ENCODE assay signal across 1 cellular context in the genomic region with DNA sequence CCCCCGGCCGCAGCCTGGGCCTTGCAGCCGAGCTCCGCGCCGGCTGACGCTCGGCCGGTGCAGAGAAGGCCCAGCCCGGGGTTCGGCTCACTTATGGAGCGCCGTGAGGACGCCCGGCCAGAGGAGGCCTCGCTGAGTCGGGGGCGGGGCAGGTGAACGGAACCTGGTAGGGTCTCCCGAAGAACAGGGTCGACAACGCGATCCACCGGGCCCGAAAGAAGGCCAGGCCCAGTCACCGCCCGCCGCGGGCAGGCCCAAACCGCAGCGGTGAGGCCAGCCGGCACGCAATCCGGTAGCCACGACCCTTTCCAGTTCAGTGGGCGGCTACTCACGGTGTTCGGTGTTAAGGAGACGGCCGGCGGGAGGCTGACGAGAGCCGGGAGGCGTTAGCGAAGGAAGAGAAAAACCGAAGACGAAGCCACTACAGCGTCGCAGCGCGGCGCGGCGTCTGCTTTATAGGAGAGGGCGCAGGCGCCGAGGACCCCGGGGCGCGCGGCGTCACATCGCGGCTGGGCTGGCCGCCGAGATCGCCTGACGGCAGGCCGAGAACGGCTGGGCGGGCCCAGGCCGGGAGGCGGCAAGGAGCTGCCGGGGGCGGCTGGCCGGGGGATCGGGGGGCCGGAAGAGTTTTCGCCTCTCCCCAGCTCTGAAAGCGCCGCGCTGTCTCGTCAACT.
TF ChIP-seq lines count a peak whose summit lies in the region.

SKP1 (minus strand) TSS at position 428 of the 674 bp plus-strand sequence. CDS start 2,928 bp downstream, outside the sequence.

TF ChIP-seq in HepG2, 621 proteins besides CTCF, POLR2A, EP300 and RAD21 (continued from another document and continues in another):
- TF ChIP-seq ZNF766 (CRISPR knock-in tag; IDR thresholded peaks at IDR 0.05; ENCODE audit: borderline replicate concordance) (0 out of 2 replicates have a peak, but pooled peaks have one; percentile 74), FLYWCH1 (CRISPR knock-in tag; IDR thresholded peaks at IDR 0.05) (peak; percentile 92; the same call in 1 of the 2 replicates), GPN1 (CRISPR knock-in tag; IDR thresholded peaks at IDR 0.05; ENCODE audit: borderline replicate concordance) (no peak), HNRNPK (IDR thresholded peaks at IDR 0.05; ENCODE audit: low read depth, low read length, poor library complexity, severe bottlenecking) (no peak), ZNF782 (CRISPR knock-in tag; IDR thresholded peaks at IDR 0.05; ENCODE audit: borderline replicate concordance) (peak; percentile 84; the same call in 1 of the 2 replicates), NR2F1 (CRISPR knock-in tag; IDR thresholded peaks at IDR 0.05) (no peak; a peak in 1 of 4 replicates), DNMT3B (CRISPR knock-in tag; conservative IDR thresholded peaks at IDR 0.05) (no peak), CBX1 (IDR thresholded peaks at IDR 0.05; ENCODE audit: low read depth) (peak; percentile 91), ZNF329 (CRISPR knock-in tag; IDR thresholded peaks at IDR 0.05; ENCODE audit: low read depth) (no peak), NONO (IDR thresholded peaks at IDR 0.05) (no peak), NONO (CRISPR knock-in tag; conservative IDR thresholded peaks at IDR 0.05) (peak; percentile 56; the same call in 1 of the 2 replicates), MXD4 (CRISPR knock-in tag; IDR thresholded peaks at IDR 0.05) (no peak; the same call in 1 of the 2 replicates), ELF3 (CRISPR knock-in tag; IDR thresholded peaks at IDR 0.05) (peak; percentile 49; the same call in 1 of the 2 replicates), ZNF512B (CRISPR knock-in tag; IDR thresholded peaks at IDR 0.05; ENCODE audit: borderline replicate concordance) (no peak), XBP1 (CRISPR knock-in tag; IDR thresholded peaks at IDR 0.05) (peak; percentile 85; the same call in 1 of the 2 replicates), RBAK (CRISPR knock-in tag; IDR thresholded peaks at IDR 0.05) (no peak), JUND (CRISPR knock-in tag; IDR thresholded peaks at IDR 0.05) (peak; percentile 46; the same call in 1 of the 2 replicates), ZNF703 (CRISPR knock-in tag; IDR thresholded peaks at IDR 0.05; ENCODE audit: borderline replicate concordance) (peak; percentile 67; the same call in 1 of the 2 replicates), SP1 (IDR thresholded peaks at IDR 0.05) (no peak), SP1 (CRISPR knock-in tag; IDR thresholded peaks at IDR 0.05) (no peak; the same call in 1 of the 2 replicates), ATF4 (CRISPR knock-in tag; IDR thresholded peaks at IDR 0.05) (no peak; a peak in 1 of 4 replicates), ATAD3A (CRISPR knock-in tag; IDR thresholded peaks at IDR 0.05) (no peak), ZBTB1 (CRISPR knock-in tag; IDR thresholded peaks at IDR 0.05; ENCODE audit: borderline replicate concordance) (0 out of 2 replicates have a peak, but pooled peaks have one; percentile 25), ZNF138 (CRISPR knock-in tag; IDR thresholded peaks at IDR 0.05; ENCODE audit: low read depth) (no peak), SAFB2 (CRISPR knock-in tag; IDR thresholded peaks at IDR 0.05; ENCODE audit: borderline replicate concordance, low read depth) (no peak; the same call in 1 of the 2 replicates), MATR3 (CRISPR knock-in tag; IDR thresholded peaks at IDR 0.05) (no peak), ZNF3 (CRISPR knock-in tag; IDR thresholded peaks at IDR 0.05) (no peak), ZNF660 (CRISPR knock-in tag; IDR thresholded peaks at IDR 0.05; ENCODE audit: borderline replicate concordance, low read depth) (0 out of 2 replicates have a peak, but pooled peaks have one; percentile 47), RARG (CRISPR knock-in tag; IDR thresholded peaks at IDR 0.05; ENCODE audit: low read depth) (peak; percentile 68; the same call in 1 of the 2 replicates), TBP (CRISPR knock-in tag; IDR thresholded peaks at IDR 0.05) (no peak), DPF2 (CRISPR knock-in tag; IDR thresholded peaks at IDR 0.05; ENCODE audit: borderline replicate concordance, low read depth) (no peak), ZNF550 (CRISPR knock-in tag; IDR thresholded peaks at IDR 0.05; ENCODE audit: borderline replicate concordance) (no peak; the same call in 1 of the 2 replicates), MYNN (CRISPR knock-in tag; IDR thresholded peaks at IDR 0.05; ENCODE audit: low read depth) (0 out of 2 replicates have a peak, but pooled peaks have one; percentile 55), RFX5 (IDR thresholded peaks at IDR 0.05; ENCODE audit: low read depth, low read length) (0 out of 2 replicates have a peak, but pooled peaks have one; percentile 22), ZNF768 (CRISPR knock-in tag; IDR thresholded peaks at IDR 0.05) (peak; percentile 64), ONECUT2 (CRISPR knock-in tag; IDR thresholded peaks at IDR 0.05) (no peak), HDAC1 (CRISPR knock-in tag; IDR thresholded peaks at IDR 0.05) (peak; percentile 96), ZBTB42 (CRISPR knock-in tag; IDR thresholded peaks at IDR 0.05) (peak; percentile 43; the same call in 1 of the 2 replicates), SRSF9 (IDR thresholded peaks at IDR 0.05; ENCODE audit: borderline replicate concordance, insufficient read depth, low read depth, low read length, poor library complexity, severe bottlenecking) (no peak), HNF4A (CRISPR knock-in tag; IDR thresholded peaks at IDR 0.05) (no peak; the same call in none of the 2 replicates), ZNF207 (IDR thresholded peaks at IDR 0.05; ENCODE audit: borderline replicate concordance) (no peak), HDAC2 (CRISPR knock-in tag; IDR thresholded peaks at IDR 0.05) (no peak; the same call in 1 of the 2 replicates), ETV5 (CRISPR knock-in tag; IDR thresholded peaks at IDR 0.05; ENCODE audit: borderline replicate concordance) (peak; percentile 40; the same call in 1 of the 2 replicates), ZNF354B (CRISPR knock-in tag; IDR thresholded peaks at IDR 0.05) (peak; percentile 97; the same call in 1 of the 2 replicates), RARA (CRISPR knock-in tag; IDR thresholded peaks at IDR 0.05) (no peak), HNRNPUL1 (IDR thresholded peaks at IDR 0.05; ENCODE audit: low read depth, low read length) (no peak), TCF7 (IDR thresholded peaks at IDR 0.05; ENCODE audit: low read depth) (no peak), ZNF251 (CRISPR knock-in tag; IDR thresholded peaks at IDR 0.05) (no peak), KDM2A (CRISPR knock-in tag; IDR thresholded peaks at IDR 0.05; ENCODE audit: borderline replicate concordance, low read depth) (peak; percentile 90; the same call in 1 of the 2 replicates), ZBTB21 (CRISPR knock-in tag; IDR thresholded peaks at IDR 0.05) (0 out of 2 replicates have a peak, but pooled peaks have one; percentile 52), NCOA1 (CRISPR knock-in tag; IDR thresholded peaks at IDR 0.05) (no peak), ZNF792 (CRISPR knock-in tag; IDR thresholded peaks at IDR 0.05) (no peak), ZNF841 (CRISPR knock-in tag; IDR thresholded peaks at IDR 0.05; ENCODE audit: borderline replicate concordance) (0 out of 2 replicates have a peak, but pooled peaks have one; percentile 78), KDM5B (CRISPR knock-in tag; IDR thresholded peaks at IDR 0.05; ENCODE audit: borderline replicate concordance) (peak; percentile 97), KMT2A (CRISPR knock-in tag; IDR thresholded peaks at IDR 0.05) (peak; percentile 96), KDM3A (CRISPR knock-in tag; IDR thresholded peaks at IDR 0.05; ENCODE audit: low read depth) (no peak)
- TF ChIP-seq, protein P1, sequence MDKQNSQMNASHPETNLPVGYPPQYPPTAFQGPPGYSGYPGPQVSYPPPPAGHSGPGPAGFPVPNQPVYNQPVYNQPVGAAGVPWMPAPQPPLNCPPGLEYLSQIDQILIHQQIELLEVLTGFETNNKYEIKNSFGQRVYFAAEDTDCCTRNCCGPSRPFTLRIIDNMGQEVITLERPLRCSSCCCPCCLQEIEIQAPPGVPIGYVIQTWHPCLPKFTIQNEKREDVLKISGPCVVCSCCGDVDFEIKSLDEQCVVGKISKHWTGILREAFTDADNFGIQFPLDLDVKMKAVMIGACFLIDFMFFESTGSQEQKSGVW (CRISPR knock-in tag; IDR thresholded peaks at IDR 0.05; ENCODE audit: borderline replicate concordance) = no peak
- TF ChIP-seq, protein P2, sequence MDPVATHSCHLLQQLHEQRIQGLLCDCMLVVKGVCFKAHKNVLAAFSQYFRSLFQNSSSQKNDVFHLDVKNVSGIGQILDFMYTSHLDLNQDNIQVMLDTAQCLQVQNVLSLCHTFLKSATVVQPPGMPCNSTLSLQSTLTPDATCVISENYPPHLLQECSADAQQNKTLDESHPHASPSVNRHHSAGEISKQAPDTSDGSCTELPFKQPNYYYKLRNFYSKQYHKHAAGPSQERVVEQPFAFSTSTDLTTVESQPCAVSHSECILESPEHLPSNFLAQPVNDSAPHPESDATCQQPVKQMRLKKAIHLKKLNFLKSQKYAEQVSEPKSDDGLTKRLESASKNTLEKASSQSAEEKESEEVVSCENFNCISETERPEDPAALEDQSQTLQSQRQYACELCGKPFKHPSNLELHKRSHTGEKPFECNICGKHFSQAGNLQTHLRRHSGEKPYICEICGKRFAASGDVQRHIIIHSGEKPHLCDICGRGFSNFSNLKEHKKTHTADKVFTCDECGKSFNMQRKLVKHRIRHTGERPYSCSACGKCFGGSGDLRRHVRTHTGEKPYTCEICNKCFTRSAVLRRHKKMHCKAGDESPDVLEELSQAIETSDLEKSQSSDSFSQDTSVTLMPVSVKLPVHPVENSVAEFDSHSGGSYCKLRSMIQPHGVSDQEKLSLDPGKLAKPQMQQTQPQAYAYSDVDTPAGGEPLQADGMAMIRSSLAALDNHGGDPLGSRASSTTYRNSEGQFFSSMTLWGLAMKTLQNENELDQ (CRISPR knock-in tag; IDR thresholded peaks at IDR 0.05; ENCODE audit: borderline replicate concordance) = no peak
- TF ChIP-seq, protein P3, sequence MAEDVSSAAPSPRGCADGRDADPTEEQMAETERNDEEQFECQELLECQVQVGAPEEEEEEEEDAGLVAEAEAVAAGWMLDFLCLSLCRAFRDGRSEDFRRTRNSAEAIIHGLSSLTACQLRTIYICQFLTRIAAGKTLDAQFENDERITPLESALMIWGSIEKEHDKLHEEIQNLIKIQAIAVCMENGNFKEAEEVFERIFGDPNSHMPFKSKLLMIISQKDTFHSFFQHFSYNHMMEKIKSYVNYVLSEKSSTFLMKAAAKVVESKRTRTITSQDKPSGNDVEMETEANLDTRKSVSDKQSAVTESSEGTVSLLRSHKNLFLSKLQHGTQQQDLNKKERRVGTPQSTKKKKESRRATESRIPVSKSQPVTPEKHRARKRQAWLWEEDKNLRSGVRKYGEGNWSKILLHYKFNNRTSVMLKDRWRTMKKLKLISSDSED (CRISPR knock-in tag; IDR thresholded peaks at IDR 0.05) = no peak
- TF ChIP-seq, protein P4, sequence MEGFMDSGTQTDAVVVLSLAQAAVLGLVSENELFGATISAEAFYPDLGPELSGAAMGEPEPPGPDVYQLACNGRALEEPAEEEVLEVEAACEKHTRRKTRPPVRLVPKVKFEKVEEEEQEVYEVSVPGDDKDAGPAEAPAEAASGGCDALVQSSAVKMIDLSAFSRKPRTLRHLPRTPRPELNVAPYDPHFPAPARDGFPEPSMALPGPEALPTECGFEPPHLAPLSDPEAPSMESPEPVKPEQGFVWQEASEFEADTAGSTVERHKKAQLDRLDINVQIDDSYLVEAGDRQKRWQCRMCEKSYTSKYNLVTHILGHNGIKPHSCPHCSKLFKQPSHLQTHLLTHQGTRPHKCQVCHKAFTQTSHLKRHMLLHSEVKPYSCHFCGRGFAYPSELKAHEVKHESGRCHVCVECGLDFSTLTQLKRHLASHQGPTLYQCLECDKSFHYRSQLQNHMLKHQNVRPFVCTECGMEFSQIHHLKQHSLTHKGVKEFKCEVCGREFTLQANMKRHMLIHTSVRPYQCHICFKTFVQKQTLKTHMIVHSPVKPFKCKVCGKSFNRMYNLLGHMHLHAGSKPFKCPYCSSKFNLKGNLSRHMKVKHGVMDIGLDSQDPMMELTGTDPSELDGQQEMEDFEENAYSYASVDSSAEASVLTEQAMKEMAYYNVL (CRISPR knock-in tag; IDR thresholded peaks at IDR 0.05; ENCODE audit: borderline replicate concordance) = peak; percentile 91
- TF ChIP-seq, protein P5, sequence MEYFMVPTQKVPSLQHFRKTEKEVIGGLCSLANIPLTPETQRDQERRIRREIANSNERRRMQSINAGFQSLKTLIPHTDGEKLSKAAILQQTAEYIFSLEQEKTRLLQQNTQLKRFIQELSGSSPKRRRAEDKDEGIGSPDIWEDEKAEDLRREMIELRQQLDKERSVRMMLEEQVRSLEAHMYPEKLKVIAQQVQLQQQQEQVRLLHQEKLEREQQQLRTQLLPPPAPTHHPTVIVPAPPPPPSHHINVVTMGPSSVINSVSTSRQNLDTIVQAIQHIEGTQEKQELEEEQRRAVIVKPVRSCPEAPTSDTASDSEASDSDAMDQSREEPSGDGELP (IDR thresholded peaks at IDR 0.05; ENCODE audit: borderline replicate concordance, low read depth) = no peak
- TF ChIP-seq, protein P6, sequence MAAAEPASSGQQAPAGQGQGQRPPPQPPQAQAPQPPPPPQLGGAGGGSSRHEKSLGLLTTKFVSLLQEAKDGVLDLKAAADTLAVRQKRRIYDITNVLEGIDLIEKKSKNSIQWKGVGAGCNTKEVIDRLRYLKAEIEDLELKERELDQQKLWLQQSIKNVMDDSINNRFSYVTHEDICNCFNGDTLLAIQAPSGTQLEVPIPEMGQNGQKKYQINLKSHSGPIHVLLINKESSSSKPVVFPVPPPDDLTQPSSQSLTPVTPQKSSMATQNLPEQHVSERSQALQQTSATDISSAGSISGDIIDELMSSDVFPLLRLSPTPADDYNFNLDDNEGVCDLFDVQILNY (CRISPR knock-in tag; conservative IDR thresholded peaks at IDR 0.05) = no peak; the same call in 1 of the 2 replicates
